In the genomic region with DNA sequence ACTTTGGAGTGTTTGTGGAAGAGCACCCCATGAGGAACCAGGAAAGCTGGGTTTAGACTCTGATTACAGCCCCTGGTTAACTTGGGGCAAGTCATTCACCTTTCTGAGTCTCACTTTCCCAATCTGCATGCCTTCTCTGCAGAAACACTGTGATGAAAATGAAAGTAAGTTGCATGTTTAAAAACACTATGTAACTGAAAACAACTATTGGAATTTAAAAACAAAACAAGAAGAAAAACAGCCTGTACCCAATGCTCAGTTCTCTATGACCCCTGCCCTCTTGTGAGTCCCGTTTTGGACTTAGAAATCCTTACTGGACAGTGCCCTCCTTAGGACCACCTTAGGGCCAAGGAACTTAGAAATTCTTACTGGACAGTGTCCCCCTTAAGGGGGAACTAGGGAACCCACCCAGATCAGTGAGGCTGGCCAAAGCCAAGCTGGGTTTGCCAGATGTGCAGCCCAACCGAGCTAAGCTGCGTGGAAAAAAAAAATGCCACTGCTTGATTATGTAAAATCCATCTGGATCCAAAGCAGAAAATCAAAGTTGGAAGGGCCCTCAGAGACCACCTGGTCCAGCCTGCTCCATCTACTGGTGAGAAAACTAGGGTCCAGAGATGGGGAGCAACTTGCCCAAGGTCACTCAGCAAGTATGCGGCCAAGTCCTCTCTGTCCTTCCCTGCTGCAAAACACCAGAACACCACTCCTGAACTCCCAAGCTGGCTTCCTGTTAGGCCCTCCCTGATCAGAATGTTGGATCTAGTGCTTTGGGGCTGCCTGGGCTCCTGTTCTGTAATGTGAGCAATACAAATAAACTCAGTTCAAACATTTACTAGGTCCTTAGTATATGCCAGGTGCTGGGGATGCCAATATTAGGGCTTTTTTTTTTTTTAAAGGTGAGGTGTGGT, we compare ENCODE assay signal across 9 cellular contexts.
DNase-seq lines count a peak whose midpoint lies in the region; ATAC-seq, FAIRE-seq and TF ChIP-seq lines count a peak whose summit lies in the region.
"Had no signal": no experiment of that assay in that cellular context is flagged by ENCODE, and none has a peak within 500 bp of the region (broad histone marks: within the 10 kb centered on the region; RNA-seq: fewer than 3 reads in every experiment).

No MANE protein-coding gene starts in this region.

- no peaks in the 10 kb centered on the region for H3K27me3 Mint-ChIP-seq in activated T-helper 1 cell treated with anti-CD3 and anti-CD28 coated beads, Interleukin-12 subunit alpha, Interleukin-12 subunit beta, Interleukin-2, Interleukin-4 antibody, amounts not matched to agents 30 ng/mL and 10 ng/mL and 1 ng/mL, durations not matched to agents 14 hours and 24 hours and 36 hours (ENCODE audit: insufficient read depth)
- H3K27me3 Mint-ChIP-seq: naive B cell had no signal

- H3K27ac ChIP-seq in kidney (ENCODE audit: low read depth in 2 of 2, low read length in 2 of 2) (peak overlapping the region; percentile 90 to 95), suprapubic skin (peak overlapping the region; percentile 79)
- H3K27ac ChIP-seq: SJCRH30 had no signal

- no peaks in the 10 kb centered on the region for H3K27me3 ChIP-seq in suprapubic skin
- H3K27me3 ChIP-seq: SJCRH30 had no signal

- ATAC-seq in GM21619 (IDR thresholded peaks at IDR 0.05; ENCODE audit: unreplicated experiment) (peak; percentile 41), GM19351 (IDR thresholded peaks at IDR 0.05; ENCODE audit: unreplicated experiment) (no peak), HG03175 (IDR thresholded peaks at IDR 0.05; ENCODE audit: unreplicated experiment) (no peak)

- FAIRE-seq in kidney (lab: Jason Lieb, UNC) = no peak

- peaks cover 21% of the 10 kb centered on the region for H3K36me3 Mint-ChIP-seq in activated T-helper 1 cell treated with anti-CD3 and anti-CD28 coated beads, Interleukin-12 subunit alpha, Interleukin-12 subunit beta, Interleukin-2, Interleukin-4 antibody, amounts not matched to agents 30 ng/mL and 10 ng/mL and 1 ng/mL, durations not matched to agents 14 hours and 24 hours and 36 hours (ENCODE audit: low read depth)

- no peaks in the 10 kb centered on the region for H3K36me3 ChIP-seq in kidney (ENCODE audit: control insufficient read depth in 1 of 2, insufficient read depth in 2 of 2, low read length in 2 of 2)
- peaks cover 4% of the 10 kb centered on the region for H3K36me3 ChIP-seq in suprapubic skin
- H3K36me3 ChIP-seq: SJCRH30 had no signal

- DNase-seq in activated T-helper 1 cell treated with anti-CD3 and anti-CD28 coated beads, Interleukin-12 subunit alpha, Interleukin-12 subunit beta, Interleukin-2, Interleukin-4 antibody, amounts not matched to agents 30 ng/mL and 10 ng/mL and 1 ng/mL, durations not matched to agents 14 hours and 24 hours and 36 hours (ENCODE audit: low spot score) = no peak
- peak; percentile 51 for DNase-seq in kidney
- DNase-seq in suprapubic skin (ENCODE audit: low spot score in 2 of 2) = no peak
- no peak for DNase-seq in activated CD4-positive, alpha-beta T cell treated with anti-CD3 and anti-CD28 coated beads for 48 hours
- DNase-seq: naive B cell, SJCRH30 had no signal

- peak overlapping the region; percentile 95 for H3K27ac Mint-ChIP-seq in activated T-helper 1 cell treated with anti-CD3 and anti-CD28 coated beads, Interleukin-12 subunit alpha, Interleukin-12 subunit beta, Interleukin-2, Interleukin-4 antibody, amounts not matched to agents 30 ng/mL and 10 ng/mL and 1 ng/mL, durations not matched to agents 14 hours and 24 hours and 36 hours

- H3K4me1 ChIP-seq in kidney (ENCODE audit: control insufficient read depth in 1 of 2, insufficient read depth in 1 of 2, low read depth in 1 of 2, low read length in 2 of 2) = peaks cover 62 to 72% of the 10 kb centered on the region in 2 donors
- peaks cover 82% of the 10 kb centered on the region for H3K4me1 ChIP-seq in suprapubic skin

- peak overlapping the region; percentile 72 for H3K4me3 Mint-ChIP-seq in activated T-helper 1 cell treated with anti-CD3 and anti-CD28 coated beads, Interleukin-12 subunit alpha, Interleukin-12 subunit beta, Interleukin-2, Interleukin-4 antibody, amounts not matched to agents 30 ng/mL and 10 ng/mL and 1 ng/mL, durations not matched to agents 14 hours and 24 hours and 36 hours
- H3K4me3 Mint-ChIP-seq: naive B cell had no signal

- intact Hi-C loops in activated T-helper 1 cell treated with anti-CD3 and anti-CD28 coated beads, Interleukin-12 subunit alpha, Interleukin-12 subunit beta, Interleukin-2, Interleukin-4 antibody, amounts not matched to agents 30 ng/mL and 10 ng/mL and 1 ng/mL, durations not matched to agents 14 hours and 24 hours and 36 hours (cut with micrococcal nuclease) = loop anchor here (1.0 to 2.0 kb wide), 2 partner anchors 8 to 211 kb away; no protein-coding TSS in a partner anchor
- intact Hi-C loops in kidney (cut with DNase I) = no loop called here

- H3K9me3 Mint-ChIP-seq in activated T-helper 1 cell treated with anti-CD3 and anti-CD28 coated beads, Interleukin-12 subunit alpha, Interleukin-12 subunit beta, Interleukin-2, Interleukin-4 antibody, amounts not matched to agents 30 ng/mL and 10 ng/mL and 1 ng/mL, durations not matched to agents 14 hours and 24 hours and 36 hours = no peaks in the 10 kb centered on the region
- H3K9me3 Mint-ChIP-seq: naive B cell had no signal

- no peak for TF ChIP-seq POLR2A in suprapubic skin (IDR thresholded peaks at IDR 0.05)

- peak overlapping the region in 1 of 2 donors; percentile 24 for H3K9ac ChIP-seq in kidney (ENCODE audit: low read length in 2 of 2)

- TF ChIP-seq EP300 in suprapubic skin (IDR thresholded peaks at IDR 0.05) = no peak

- TF ChIP-seq CTCF in kidney (IDR thresholded peaks at IDR 0.05; ENCODE audit: borderline replicate concordance, extremely low read depth, insufficient read depth) (no peak), suprapubic skin (IDR thresholded peaks at IDR 0.05) (no peak)

- H3K9me3 ChIP-seq in kidney (ENCODE audit: control insufficient read depth in 1 of 2, low read length in 2 of 2) (no peaks in the 10 kb centered on the region), suprapubic skin (no peaks in the 10 kb centered on the region)
- H3K9me3 ChIP-seq: SJCRH30 had no signal

- H3K4me3 ChIP-seq in kidney (ENCODE audit: low read length in 2 of 2) (peak overlapping the region; percentile 26 to 31), suprapubic skin (no peak overlapping the region)
- H3K4me3 ChIP-seq: SJCRH30 had no signal

- peaks cover 66% of the 10 kb centered on the region for H3K4me1 Mint-ChIP-seq in activated T-helper 1 cell treated with anti-CD3 and anti-CD28 coated beads, Interleukin-12 subunit alpha, Interleukin-12 subunit beta, Interleukin-2, Interleukin-4 antibody, amounts not matched to agents 30 ng/mL and 10 ng/mL and 1 ng/mL, durations not matched to agents 14 hours and 24 hours and 36 hours (ENCODE audit: low read depth)

- WGBS in suprapubic skin = 46% methylated on average over 4 of the region's 4 CpGs
